ENCODE assay signal across 9 cellular contexts in the genomic region with DNA sequence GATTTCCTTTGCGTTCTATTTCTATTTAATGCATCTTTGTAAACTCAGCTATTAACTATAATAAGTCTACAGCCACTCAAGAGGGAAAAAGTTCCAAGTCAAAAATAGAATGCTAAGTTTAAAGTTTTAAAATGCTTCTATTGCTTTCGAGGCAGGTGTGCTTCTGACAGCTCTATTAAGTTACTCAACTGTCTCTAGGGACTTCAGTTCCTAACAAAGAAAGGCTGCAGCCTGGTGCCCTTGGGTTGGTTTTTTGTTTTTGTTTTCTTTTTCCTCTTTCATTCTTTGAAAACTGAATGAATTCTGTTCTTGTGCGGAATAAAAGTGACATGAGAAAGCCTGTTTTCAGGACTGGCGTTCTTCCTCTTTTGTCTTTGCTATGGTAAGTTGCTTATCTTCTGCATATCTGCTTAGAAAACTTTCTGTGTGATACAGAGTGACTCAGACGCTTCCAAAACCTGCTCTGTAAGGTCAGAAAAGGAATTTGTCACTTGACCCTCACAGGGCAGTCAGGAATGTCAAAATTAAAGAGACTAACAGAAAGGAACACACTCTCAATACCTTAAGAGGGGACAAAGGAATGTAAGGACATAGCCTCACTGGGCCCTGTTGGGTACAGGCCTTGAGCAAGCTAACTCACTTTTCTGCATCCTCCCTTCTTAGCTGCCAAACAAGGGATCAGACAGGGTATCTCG. TPM values are rescaled to one million over a fixed set of nuclear protein-coding genes. Genes with fewer than 3 reads are reported as not detected.
DNase-seq lines count a peak whose midpoint lies in the region; ATAC-seq and TF ChIP-seq lines count a peak whose summit lies in the region.
"Had no signal": no experiment of that assay in that cellular context is flagged by ENCODE, and none has a peak within 500 bp of the region (broad histone marks: within the 10 kb centered on the region; RNA-seq: fewer than 3 reads in every experiment).

No MANE protein-coding gene starts in this region.

- no peak for TF ChIP-seq CTCF in left ventricle myocardium inferior (IDR thresholded peaks at IDR 0.05; ENCODE audit: borderline replicate concordance)
- TF ChIP-seq CTCF in parathyroid adenoma (IDR thresholded peaks at IDR 0.05): no peak

- peaks cover 3% of the 10 kb centered on the region for H3K27me3 Mint-ChIP-seq in activated naive CD8-positive, alpha-beta T cell treated with anti-CD3 and anti-CD28 coated beads, Interleukin-2, amount 50 U/mL, for 24 hours

- H3K9ac ChIP-seq in NT2/D1 (ENCODE audit: insufficient read length, low read depth): peak overlapping the region; percentile 16
- H3K9ac ChIP-seq in parathyroid adenoma: no peak overlapping the region

- intact Hi-C loops in left ventricle myocardium inferior (cut with micrococcal nuclease): no loop called here

- no peaks in the 10 kb centered on the region for H3K9me3 ChIP-seq in HAP-1
- no peaks in the 10 kb centered on the region for H3K9me3 ChIP-seq in NT2/D1 (ENCODE audit: insufficient read depth, low read length)
- no peaks in the 10 kb centered on the region for H3K9me3 ChIP-seq in left ventricle myocardium inferior (replicated peaks)
- H3K9me3 ChIP-seq in parathyroid adenoma (ENCODE audit: control insufficient read depth, low read length): no peaks in the 10 kb centered on the region

- peak overlapping the region; percentile 64 for H3K4me2 ChIP-seq in parathyroid adenoma (ENCODE audit: low read length)

- no peak overlapping the region for H3K4me3 Mint-ChIP-seq in activated naive CD8-positive, alpha-beta T cell treated with anti-CD3 and anti-CD28 coated beads, Interleukin-2, amount 50 U/mL, for 24 hours

- H3K4me1 ChIP-seq in HAP-1 (peaks cover 27% of the 10 kb centered on the region), NT2/D1 (ENCODE audit: insufficient read depth, insufficient read length) (peaks cover 2% of the 10 kb centered on the region), left ventricle myocardium inferior (peaks cover 36% of the 10 kb centered on the region), parathyroid adenoma (peaks cover 20% of the 10 kb centered on the region)

- in situ Hi-C loops in HAP-1 (cut with MboI; ENCODE audit: low sequenced_read_pairs): no loop called here

- no peaks in the 10 kb centered on the region for H3K79me2 ChIP-seq in parathyroid adenoma

- H3K27ac Mint-ChIP-seq in activated naive CD8-positive, alpha-beta T cell treated with anti-CD3 and anti-CD28 coated beads, Interleukin-2, amount 50 U/mL, for 24 hours: no peak overlapping the region

- no peaks in the 10 kb centered on the region for H3K36me3 Mint-ChIP-seq in activated naive CD8-positive, alpha-beta T cell treated with anti-CD3 and anti-CD28 coated beads, Interleukin-2, amount 50 U/mL, for 24 hours (ENCODE audit: low read depth)

- H2AFZ ChIP-seq in parathyroid adenoma: peak overlapping the region; percentile 58

- peak; percentile 64 to 98 for DNase-seq in HAP-1 (ENCODE audit: low spot score in 2 of 2)
- DNase-seq in NT2/D1 (ENCODE audit: low read depth, low spot score): peak; percentile 68
- no peak for DNase-seq in left ventricle myocardium inferior
- no peak for DNase-seq in activated naive CD8-positive, alpha-beta T cell treated with anti-CD3 and anti-CD28 coated beads, Interleukin-2, amount 50 U/mL, for 24 hours
- no peak for DNase-seq in cortex of kidney (lab: John Stamatoyannopoulos, UW)
- DNase-seq: activated CD4-positive, alpha-beta T cell treated with anti-CD3 and anti-CD28 coated beads, Interleukin-2, amount 50 U/mL, for 1 hour; small intestine had no signal

- H3K27ac ChIP-seq in left ventricle myocardium inferior (replicated peaks) (peak overlapping the region; percentile 44), parathyroid adenoma (peak overlapping the region; percentile 83)

- ATAC-seq in activated naive CD8-positive, alpha-beta T cell treated with anti-CD3 and anti-CD28 coated beads, Interleukin-2, amount 50 U/mL, for 24 hours: no peak
- no peak for ATAC-seq in GM18498 (IDR thresholded peaks at IDR 0.05; ENCODE audit: unreplicated experiment)

- H3K27me3 ChIP-seq in HAP-1 (ENCODE audit: low read depth): no peaks in the 10 kb centered on the region
- H3K27me3 ChIP-seq in NT2/D1 (ENCODE audit: insufficient read depth, insufficient read length): no peaks in the 10 kb centered on the region
- no peaks in the 10 kb centered on the region for H3K27me3 ChIP-seq in left ventricle myocardium inferior (ENCODE audit: low read depth)
- H3K27me3 ChIP-seq in parathyroid adenoma (ENCODE audit: control insufficient read depth, insufficient read depth, low read length): no peaks in the 10 kb centered on the region

- H3K36me3 ChIP-seq in HAP-1 (replicated peaks): no peaks in the 10 kb centered on the region
- H3K36me3 ChIP-seq in NT2/D1 (ENCODE audit: insufficient read depth, insufficient read length, low read length): no peaks in the 10 kb centered on the region
- no peaks in the 10 kb centered on the region for H3K36me3 ChIP-seq in left ventricle myocardium inferior
- no peaks in the 10 kb centered on the region for H3K36me3 ChIP-seq in parathyroid adenoma (ENCODE audit: control insufficient read depth, insufficient read depth, low read length)

- H3K4me1 Mint-ChIP-seq in activated naive CD8-positive, alpha-beta T cell treated with anti-CD3 and anti-CD28 coated beads, Interleukin-2, amount 50 U/mL, for 24 hours: no peaks in the 10 kb centered on the region

- H3K4me3 ChIP-seq in HAP-1 (no peak overlapping the region), NT2/D1 (ENCODE audit: insufficient read length, low read depth) (no peak overlapping the region), left ventricle myocardium inferior (peak overlapping the region; percentile 22), parathyroid adenoma (ENCODE audit: low read depth, low read length) (peak overlapping the region; percentile 39)

- H3K9me3 Mint-ChIP-seq in activated naive CD8-positive, alpha-beta T cell treated with anti-CD3 and anti-CD28 coated beads, Interleukin-2, amount 50 U/mL, for 24 hours: no peaks in the 10 kb centered on the region

RNA-seq across cellular contexts. Expression of a gene that starts 56.1 kb away (rescaled TPM):
- total RNA-seq in left ventricle myocardium inferior: 44.7 TPM

Comparison
In these comparisons a context has a peak if more than half of its experiments do, and no peak if none do; other contexts are left out.
1. DNase-seq: peak in HAP-1 (2 of 2) and NT2/D1 (single experiment); none in left ventricle myocardium inferior (single experiment), activated naive CD8-positive, alpha-beta T cell treated with anti-CD3 and anti-CD28 coated beads, Interleukin-2, amount 50 U/mL, for 24 hours (single experiment) and cortex of kidney (single experiment).
2. H3K4me3 ChIP-seq: peak in left ventricle myocardium inferior (single experiment) and parathyroid adenoma (single experiment); none in HAP-1 (single experiment) and NT2/D1 (single experiment).